In the genomic region with DNA sequence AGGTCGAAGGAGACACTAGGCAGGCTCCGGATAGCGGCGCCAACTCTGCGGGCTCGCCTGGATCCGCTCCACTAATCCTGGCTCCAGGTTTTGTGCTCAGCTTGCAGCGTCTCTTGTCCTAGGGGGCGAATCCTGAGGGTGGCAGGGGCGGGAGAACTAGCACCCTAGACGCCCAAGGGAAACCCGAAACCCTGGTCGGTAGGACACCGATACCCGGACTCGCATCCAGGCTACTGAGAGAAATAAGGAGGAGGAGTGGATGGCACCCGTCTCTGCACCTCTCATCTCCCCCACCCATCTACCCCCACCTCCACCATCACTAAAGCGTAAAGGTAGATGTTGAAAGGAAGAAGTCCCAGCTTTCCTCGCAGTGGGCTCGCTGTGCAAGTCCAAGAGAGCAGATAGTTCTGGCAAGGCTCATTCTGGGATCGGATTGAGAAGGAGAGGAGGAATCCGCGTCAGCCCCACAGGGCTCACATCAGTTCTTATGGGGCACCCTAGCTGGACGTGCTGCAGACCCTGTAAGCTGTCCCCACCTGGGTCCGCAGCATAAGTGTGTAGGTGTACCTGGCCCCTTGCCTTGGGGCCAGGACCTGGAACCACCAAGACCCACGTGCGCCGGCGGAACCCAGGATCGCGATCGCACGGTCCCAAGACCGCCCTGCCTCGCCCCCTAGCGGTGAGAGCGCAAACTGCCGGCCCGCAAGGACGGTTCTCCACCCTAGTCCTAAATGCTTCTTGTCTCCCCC, we compare ENCODE assay signal across 8 cellular contexts. TPM values are rescaled to one million over a fixed set of nuclear protein-coding genes. Genes with fewer than 3 reads are reported as not detected.
DNase-seq lines count a peak whose midpoint lies in the region; ATAC-seq and TF ChIP-seq lines count a peak whose summit lies in the region.

No MANE protein-coding gene starts in this region.

- ATAC-seq in HG03432 (IDR thresholded peaks at IDR 0.05; ENCODE audit: unreplicated experiment) (peak; percentile 71), esophagus mucosa (peak; percentile 74), natural killer cell (peak; percentile 78 to 83 (median 81)), GM18519 (IDR thresholded peaks at IDR 0.05; ENCODE audit: low FRiP score, unreplicated experiment) (no peak)

- TF ChIP-seq CTCF in natural killer cell (IDR thresholded peaks at IDR 0.05), result peak; percentile 99

- peaks cover 85 to 88% of the 10 kb centered on the region in 2 donors for H3K27me3 Mint-ChIP-seq in natural killer cell (ENCODE audit: low read depth in 2 of 2)

- DNase-seq in DMS153 (lab: John Stamatoyannopoulos, UW), result peak; percentile 32
- peak; percentile 7 for DNase-seq in NCI-H748 treated with DMSO at 0.1 percent for 48 hours (lab: John Stamatoyannopoulos, UW)
- DNase-seq in activated T-cell treated with anti-CD3 and anti-CD28 coated beads for 24 hours (ENCODE audit: low read depth), result peak; percentile 66
- peak; percentile 74 for DNase-seq in natural killer cell
- peak; percentile 30 to 83 (median 64) for DNase-seq in stimulated activated naive CD4-positive, alpha-beta T cell (lab: John Stamatoyannopoulos, UW)

- H3K9me3 Mint-ChIP-seq in natural killer cell, result no peaks in the 10 kb centered on the region

- H3K4me1 Mint-ChIP-seq in natural killer cell, result peaks cover 45 to 47% of the 10 kb centered on the region in 2 donors

- H3K4me3 Mint-ChIP-seq in natural killer cell, result peak overlapping the region; percentile 67

- intact Hi-C loops in natural killer cell (cut with micrococcal nuclease), result loop anchor here (1.0 to 5.0 kb wide), 3 partner anchors 16 to 85 kb away; no protein-coding TSS in a partner anchor

- H3K27ac Mint-ChIP-seq in natural killer cell, result peak overlapping the region in 1 of 2 donors; percentile 36

- H3K36me3 Mint-ChIP-seq in natural killer cell, result peaks cover 6% of the 10 kb centered on the region

RNA-seq across cellular contexts. Expression of a gene that starts 6.9 kb away (rescaled TPM):
- total RNA-seq in esophagus mucosa (not detected), natural killer cell (not detected)

RNA-seq across cellular contexts. Expression of a gene that starts 17.1 kb away (rescaled TPM):
- total RNA-seq in esophagus mucosa (6.0 TPM), natural killer cell (10 to 100 TPM; 14.4 to 17.7 (median 17.6) TPM)

Comparison
In these comparisons a context has a peak if more than half of its experiments do, and no peak if none do; other contexts are left out.
1. DNase-seq: peak in every context shown above with its lines; median percentile 74 in natural killer cell; 66 in activated T-cell treated with anti-CD3 and anti-CD28 coated beads for 24 hours; 64 in stimulated activated naive CD4-positive, alpha-beta T cell; 32 in DMS153; 7 in NCI-H748 treated with DMSO at 0.1 percent for 48 hours.